ENCODE assay signal across 9 cellular contexts in the genomic region with DNA sequence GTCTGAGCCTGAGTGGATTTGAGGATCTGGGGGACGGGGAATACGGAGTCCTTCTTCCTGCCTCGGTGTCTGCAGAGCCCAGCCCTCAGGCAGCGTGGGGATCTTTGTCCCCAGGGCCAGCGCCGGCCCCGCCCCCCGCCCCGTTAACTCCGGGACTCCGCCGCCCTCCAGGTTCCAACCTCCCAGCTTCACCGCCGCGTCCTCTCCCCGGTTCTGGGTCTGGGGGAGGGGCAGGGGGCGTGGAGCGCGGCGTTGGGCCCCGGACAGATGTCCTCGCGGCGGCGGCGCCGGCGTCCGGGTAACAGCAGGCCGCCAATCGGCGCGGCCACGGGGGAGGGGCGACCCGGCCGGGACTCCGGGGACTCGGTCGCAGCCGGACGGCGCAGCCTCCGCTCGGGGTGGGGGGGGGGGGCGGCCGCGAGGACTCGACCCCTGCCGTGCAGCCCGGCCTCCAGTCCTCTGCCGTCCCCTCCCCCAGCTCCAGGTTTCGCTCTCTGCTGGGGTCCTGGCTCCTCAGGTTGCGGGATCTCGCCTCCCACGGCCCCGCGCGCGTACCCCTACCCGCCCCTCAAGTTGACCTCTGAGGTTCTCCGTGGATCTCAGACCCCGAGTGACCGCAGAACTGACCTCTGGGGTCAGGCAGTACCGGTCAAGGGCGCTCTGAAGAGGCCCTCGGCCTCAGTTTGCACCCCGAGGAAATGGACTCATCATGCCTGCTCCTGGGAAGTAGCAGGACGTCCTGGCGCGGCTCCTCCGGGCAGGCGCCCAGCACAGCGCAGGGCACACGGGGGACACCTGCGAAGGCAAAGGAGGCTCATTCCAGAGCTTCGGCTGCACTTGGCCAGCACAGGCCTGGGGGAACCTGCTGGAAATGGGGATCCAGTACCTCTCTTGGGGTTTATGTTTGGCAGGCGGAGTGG. TPM values are rescaled to one million over a fixed set of nuclear protein-coding genes. Genes with fewer than 3 reads are reported as not detected.
A peak's percentile ranks its signal among the peaks of the same experiment; 100 is the strongest.
DNase-seq lines count a peak whose midpoint lies in the region; ATAC-seq and TF ChIP-seq lines count a peak whose summit lies in the region.
"Had no signal": no experiment of that assay in that cellular context is flagged by ENCODE, and none has a peak within 500 bp of the region (broad histone marks: within the 10 kb centered on the region; RNA-seq: fewer than 3 reads in every experiment).

No MANE protein-coding gene starts in this region.

- no peak for DNase-seq in Calu3
- DNase-seq in SK-N-MC (ENCODE audit: low read depth, low spot score), result no peak
- DNase-seq in left ventricle myocardium inferior, result no peak
- DNase-seq in glomerular visceral epithelial cell (ENCODE audit: extremely low spot score), result no peak
- no peak for DNase-seq in activated CD4-positive, alpha-beta T cell treated with anti-CD3 and anti-CD28 coated beads, Interleukin-2, amount 50 U/mL, for 48 hours
- DNase-seq in stimulated activated CD4-positive, alpha-beta T cell treated with anti-CD3 and anti-CD28 coated beads, Interleukin-1b, Interleukin-23, amount 100 ng/mL, for 48 hours, result no peak

- H3K9ac ChIP-seq in SK-N-MC (ENCODE audit: insufficient read length), result no peak overlapping the region
- H3K9ac ChIP-seq in rectal smooth muscle tissue (ENCODE audit: low read length), result no peak overlapping the region

- peaks cover 90% of the 10 kb centered on the region for H3K27me3 ChIP-seq in left ventricle myocardium inferior (ENCODE audit: low read depth)
- peaks cover 36% of the 10 kb centered on the region for H3K27me3 ChIP-seq in rectal smooth muscle tissue (ENCODE audit: control insufficient read depth, insufficient read depth, low read length)

- peaks cover 75% of the 10 kb centered on the region for H3K4me1 ChIP-seq in left ventricle myocardium inferior
- no peaks in the 10 kb centered on the region for H3K4me1 ChIP-seq in rectal smooth muscle tissue (ENCODE audit: control insufficient read depth, insufficient read depth, low read length)

- H3K4me1 Mint-ChIP-seq in Calu3 (ENCODE audit: low read depth, unreplicated experiment), result no peaks in the 10 kb centered on the region

- no peaks in the 10 kb centered on the region for H3K9me3 Mint-ChIP-seq in Calu3 (ENCODE audit: low read depth, unreplicated experiment)

- H3K9me3 ChIP-seq in SK-N-MC (ENCODE audit: low read depth, low read length) (no peaks in the 10 kb centered on the region), left ventricle myocardium inferior (replicated peaks) (no peaks in the 10 kb centered on the region)

- no peaks in the 10 kb centered on the region for H3K36me3 ChIP-seq in SK-N-MC (ENCODE audit: insufficient read depth, low read length)
- H3K36me3 ChIP-seq in left ventricle myocardium inferior, result no peaks in the 10 kb centered on the region
- H3K36me3 ChIP-seq in rectal smooth muscle tissue (ENCODE audit: control insufficient read depth, insufficient read depth, low read length), result no peaks in the 10 kb centered on the region

- H3K27me3 Mint-ChIP-seq in Calu3 (ENCODE audit: unreplicated experiment), result peaks cover 79% of the 10 kb centered on the region

- peak overlapping the region; percentile 75 for H3K4me3 ChIP-seq in SK-N-MC
- H3K4me3 ChIP-seq in left ventricle myocardium inferior, result peak overlapping the region; percentile 82
- peak overlapping the region; percentile 37 for H3K4me3 ChIP-seq in rectal smooth muscle tissue (ENCODE audit: low read length)
- H3K4me3 ChIP-seq: PC-9 had no signal

- H3K36me3 Mint-ChIP-seq in Calu3 (ENCODE audit: insufficient read depth, unreplicated experiment), result no peaks in the 10 kb centered on the region

- peak overlapping the region; percentile 52 for H3K4me3 Mint-ChIP-seq in Calu3 (ENCODE audit: low read depth, unreplicated experiment)

- H3K27ac Mint-ChIP-seq in Calu3 (ENCODE audit: unreplicated experiment), result no peak overlapping the region

- CTCF ChIA-PET in Calu3 (lab: Charles Lee), result interaction anchor here (0.7 to 1.1 kb wide), 2 partner anchors 63 to 82 kb away, joined by 3 to 5 read pairs; no protein-coding TSS in a partner anchor

- H3K27ac ChIP-seq in SK-N-MC (no peak overlapping the region), left ventricle myocardium inferior (replicated peaks) (peak overlapping the region; percentile 87), rectal smooth muscle tissue (ENCODE audit: low read depth, low read length) (no peak overlapping the region)
- H3K27ac ChIP-seq: PC-9 had no signal

- ATAC-seq in HG03354 (IDR thresholded peaks at IDR 0.05; ENCODE audit: poor library complexity, severe bottlenecking, unreplicated experiment), result no peak

- intact Hi-C loops in Calu3 (cut with micrococcal nuclease; ENCODE audit: unreplicated experiment) (no loop called here), left ventricle myocardium inferior (cut with micrococcal nuclease) (no loop called here)

- TF ChIP-seq CTCF in Calu3 (IDR thresholded peaks at IDR 0.05; ENCODE audit: unreplicated experiment) (no peak), left ventricle myocardium inferior (IDR thresholded peaks at IDR 0.05; ENCODE audit: borderline replicate concordance) (no peak)

- no TSS peak for BruUV-seq in Calu3 (replicated peaks; lab: Mats Ljungman, UMichigan)

RNA-seq across cellular contexts. Expression of a gene that starts 2.3 kb away (rescaled TPM):
- total RNA-seq in Calu3 (2022), result 0.27 TPM in 1 of 2 replicates, not detected in the other
- total RNA-seq in left ventricle myocardium inferior, result 10.5 TPM
